In the genomic region with DNA sequence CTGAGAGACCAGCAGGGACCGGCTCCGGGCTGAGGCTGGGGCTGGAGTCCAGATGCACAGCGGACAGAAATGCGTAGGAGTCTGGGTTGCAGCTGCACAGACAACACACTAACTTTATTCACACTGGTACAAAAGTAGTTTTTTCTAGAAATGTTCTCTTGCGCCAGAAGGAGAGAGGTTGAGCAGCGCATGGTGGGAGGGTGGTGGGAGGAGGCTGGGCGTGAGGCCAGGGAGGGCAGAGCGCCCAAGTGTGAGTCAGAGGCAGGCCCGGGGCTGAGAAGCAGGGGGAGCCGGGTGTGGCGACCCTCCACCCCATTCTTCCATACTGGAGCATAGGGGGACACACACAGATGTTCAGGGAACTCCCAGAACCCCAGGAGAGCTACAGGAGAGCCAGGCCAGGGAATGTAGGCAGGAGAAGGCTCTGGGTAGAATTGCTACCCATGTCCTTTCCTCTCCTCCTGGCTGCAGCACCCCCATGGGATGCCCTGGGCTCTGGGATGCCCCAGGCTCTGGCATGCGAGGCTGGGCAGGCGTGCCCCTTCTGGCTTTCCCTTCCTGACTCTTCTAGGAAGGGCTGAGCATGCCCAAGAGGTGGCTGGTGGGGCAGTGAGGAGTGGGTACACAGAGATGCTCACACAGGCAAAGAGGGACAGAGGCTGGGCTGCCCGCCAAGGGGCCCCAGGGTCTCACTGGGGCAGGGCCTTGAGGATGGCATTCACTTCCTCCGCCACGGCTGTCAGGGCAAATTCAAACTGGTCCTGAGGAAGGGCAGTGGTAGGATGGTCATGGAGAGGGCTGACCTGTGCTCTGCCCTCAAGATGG, we compare ENCODE assay signal across 1 cellular context.
TF ChIP-seq lines count a peak whose summit lies in the region.

No MANE protein-coding gene starts in this region.

TF ChIP-seq in PFSK-1, 5 proteins besides CTCF, POLR2A, EP300 and RAD21:
- TF ChIP-seq REST (IDR thresholded peaks at IDR 0.05; ENCODE audit: insufficient read depth in 1 of 2, low read depth in 2 of 2, low read length in 2 of 2) (no peak), FOXP2 (optimal IDR thresholded peaks at IDR 0.05; ENCODE audit: borderline replicate concordance, extremely low read depth, extremely low read length, insufficient read depth) (peak; percentile 27)
